8 cellular contexts compared by ENCODE assay signal in genomic region chr17:18546514-18547398, GRCh38.
DNase-seq lines count a peak whose midpoint lies in the region; ATAC-seq, FAIRE-seq and TF ChIP-seq lines count a peak whose summit lies in the region.
"Not testable (repeated sequence)": the region's sequence is repeated elsewhere in the genome, so short reads cannot be mapped to it uniquely, and the experiment has no call there.

No MANE protein-coding gene starts in this region.

- not testable (repeated sequence) for H2AFZ ChIP-seq in H1 (ENCODE audit: low read length)

- not testable (repeated sequence) for ATAC-seq in A549

- not testable (repeated sequence) for H3K4me1 Mint-ChIP-seq in nephron

- not testable (repeated sequence) for H3K9me3 ChIP-seq in A549; H1 (ENCODE audit: insufficient read depth in 2 of 2, low read depth in 1 of 2, low read length in 1 of 2); kidney (ENCODE audit: control insufficient read depth in 1 of 2, low read length in 2 of 2); liver (ENCODE audit: control insufficient read depth in 4 of 4, low read length in 3 of 4); transverse colon

- H2BK15ac ChIP-seq in H1 (ENCODE audit: low read length) = not testable (repeated sequence)

- FAIRE-seq in A549 (lab: Jason Lieb, UNC) (peak; percentile 72), H54 (lab: Jason Lieb, UNC) (peak; percentile 71), H1 (lab: Jason Lieb, UNC) (peak; percentile 84), kidney (lab: Jason Lieb, UNC) (peak; percentile 77)

- H4K8ac ChIP-seq in H1 (ENCODE audit: extremely low read depth, insufficient read depth, low read length) = not testable (repeated sequence)

- H3K9ac ChIP-seq in H1 (replicated peaks in 1 of 4; ENCODE audit: extremely low read depth in 1 of 4, low read depth in 3 of 4, low read length in 3 of 4); kidney (ENCODE audit: low read length in 2 of 2); liver (ENCODE audit: low read depth in 1 of 2, low read length in 2 of 2): not testable (repeated sequence)

- not testable (repeated sequence) for H3K4me2 ChIP-seq in A549; H1 (ENCODE audit: insufficient read depth in 1 of 2, low read depth in 2 of 2, low read length in 2 of 2)

- not testable (repeated sequence) for H3K79me1 ChIP-seq in H1 (ENCODE audit: low read depth, low read length)

- not testable (repeated sequence) for H3K36me3 Mint-ChIP-seq in nephron (ENCODE audit: low read depth)

- TF ChIP-seq POLR2A in A549 (IDR thresholded peaks at IDR 0.05; ENCODE audit: low read length); H54 (IDR thresholded peaks at IDR 0.05; ENCODE audit: low read depth, low read length); H1 (IDR thresholded peaks at IDR 0.05; ENCODE audit: control extremely low read depth in 1 of 2, low read depth in 2 of 2, low read length in 2 of 2); transverse colon (IDR thresholded peaks at IDR 0.05): not testable (repeated sequence)

- TF ChIP-seq RAD21 in A549 (conservative IDR thresholded peaks at IDR 0.05 in 1 of 2, IDR thresholded peaks at IDR 0.05 in 1 of 2); H1 (IDR thresholded peaks at IDR 0.05 in 1 of 2, conservative IDR thresholded peaks at IDR 0.05 in 1 of 2; ENCODE audit: low read depth in 2 of 2, low read length in 2 of 2); liver (IDR thresholded peaks at IDR 0.05): not testable (repeated sequence)

- TF ChIP-seq EP300 in A549 (IDR thresholded peaks at IDR 0.05); H1 (IDR thresholded peaks at IDR 0.05; ENCODE audit: borderline replicate concordance in 1 of 2, low read depth in 2 of 2, low read length in 2 of 2); transverse colon (IDR thresholded peaks at IDR 0.05; ENCODE audit: low read depth): not testable (repeated sequence)

- H3K27ac ChIP-seq in A549; H1 (ENCODE audit: low read depth, low read length); kidney (ENCODE audit: low read depth in 2 of 2, low read length in 2 of 2); liver (ENCODE audit: low read depth in 1 of 2, low read length in 2 of 2): not testable (repeated sequence)
- H3K27ac ChIP-seq in transverse colon = peak overlapping the region; percentile 47 to 62 (median 59)

- CTCF ChIA-PET in A549 (lab: Yijun Ruan, JAX); H1 (lab: Charles Lee; ENCODE audit: partially characterized antibody): not testable (repeated sequence)

- not testable (repeated sequence) for H3K4ac ChIP-seq in H1 (replicated peaks; ENCODE audit: insufficient read length, low read depth, low read length)

- not testable (repeated sequence) for H3K23me2 ChIP-seq in H1 (ENCODE audit: low read depth, low read length)

- not testable (repeated sequence) for H3K4me3 ChIP-seq in A549; Jurkat, Clone E6-1 (ENCODE audit: low read length); H1 (ENCODE audit: extremely low read depth in 1 of 4, insufficient read depth in 2 of 4, low read depth in 3 of 4, low read length in 4 of 4); kidney (ENCODE audit: low read length in 2 of 2); liver (ENCODE audit: low read depth in 1 of 3, low read length in 3 of 3); transverse colon

- not testable (repeated sequence) for H4K91ac ChIP-seq in H1 (replicated peaks; ENCODE audit: insufficient read length, low read length)

- intact Hi-C loops in kidney (cut with DNase I); transverse colon (cut with DNase I; ENCODE audit: low total_unique reads): not testable (repeated sequence)

- H4K5ac ChIP-seq in H1 (ENCODE audit: insufficient read length, low read depth, low read length) = not testable (repeated sequence)

- H3K27me3 Mint-ChIP-seq in nephron (ENCODE audit: low read depth) = not testable (repeated sequence)

- DNase-seq in A549 (ENCODE audit: low read depth in 1 of 2, low spot score in 1 of 2); H54 (ENCODE audit: insufficient read length, low spot score); H1 (ENCODE audit: low read depth in 1 of 2, low spot score in 2 of 2); kidney; transverse colon: not testable (repeated sequence)
- DNase-seq in Jurkat, Clone E6-1 (ENCODE audit: low read depth, low spot score) = peak; percentile 15

- not testable (repeated sequence) for H3K56ac ChIP-seq in H1 (replicated peaks; ENCODE audit: insufficient read length, low read depth, low read length)

- WGBS in A549 (ENCODE audit: missing lambda C conversion rate) = 80% methylated on average over 3 of the region's 3 CpGs
- WGBS in H1 (ENCODE audit: extremely low coverage in 1 of 2, insufficient coverage in 1 of 2, insufficient read length in 1 of 2, insufficient replicate concordance in 2 of 2, low coverage in 1 of 2, low lambda C conversion rate in 2 of 2, missing lambda C conversion rate in 1 of 2), 2 experiments = 83% methylated on average over 3 of the region's 3 CpGs; no CpG with 5 or more reads in 1 of the 2 experiments
- WGBS in liver = 77% methylated on average over 3 of the region's 3 CpGs
- 79% methylated on average over 3 of the region's 3 CpGs; no CpG with 5 or more reads in 1 of the 2 donors for WGBS in transverse colon (ENCODE audit: low coverage in 1 of 2), 2 donors

- H3K18ac ChIP-seq in H1 (ENCODE audit: extremely low read depth, low read length) = not testable (repeated sequence)

- not testable (repeated sequence) for H3K36me3 ChIP-seq in H1 (ENCODE audit: control insufficient read depth in 2 of 4, insufficient read depth in 4 of 4, low read length in 3 of 4); kidney (ENCODE audit: control insufficient read depth in 1 of 2, insufficient read depth in 2 of 2, low read length in 2 of 2); liver (ENCODE audit: control insufficient read depth in 4 of 4, insufficient read depth in 3 of 4, low read depth in 1 of 4, low read length in 3 of 4); transverse colon

- not testable (repeated sequence) for H3K9me3 Mint-ChIP-seq in nephron

- not testable (repeated sequence) for H3K27me3 ChIP-seq in H1 (replicated peaks in 1 of 4; ENCODE audit: control insufficient read depth in 3 of 4, extremely low read depth in 1 of 4, insufficient read depth in 3 of 4, low read length in 3 of 4); liver (ENCODE audit: control insufficient read depth in 4 of 4, insufficient read depth in 4 of 4, low read length in 3 of 4); transverse colon

- POLR2A ChIA-PET in A549 (lab: Yijun Ruan, JAX); H1 (lab: Charles Lee; ENCODE audit: partially characterized antibody): not testable (repeated sequence)

- H2AK5ac ChIP-seq in H1 (ENCODE audit: low read depth, low read length) = not testable (repeated sequence)

- not testable (repeated sequence) for TF ChIP-seq CTCF in A549 (IDR thresholded peaks at IDR 0.05); H1 (IDR thresholded peaks at IDR 0.05; ENCODE audit: control extremely low read depth in 1 of 3, insufficient read depth in 1 of 3, low read depth in 1 of 3, low read length in 3 of 3); kidney (IDR thresholded peaks at IDR 0.05; ENCODE audit: borderline replicate concordance, extremely low read depth, insufficient read depth); liver (IDR thresholded peaks at IDR 0.05; ENCODE audit: low read depth, low read length, missing input control); nephron (IDR thresholded peaks at IDR 0.05; ENCODE audit: unreplicated experiment in 3 of 3); transverse colon (IDR thresholded peaks at IDR 0.05)

- H2BK120ac ChIP-seq in H1 (replicated peaks; ENCODE audit: low read depth, low read length) = not testable (repeated sequence)

- not testable (repeated sequence) for H2BK20ac ChIP-seq in H1 (ENCODE audit: low read length)

- H3K79me2 ChIP-seq in H1 (ENCODE audit: control insufficient read depth in 1 of 2, insufficient read depth in 2 of 2, low read length in 2 of 2) = not testable (repeated sequence)

- in situ Hi-C loops in transverse colon (cut with MboI; ENCODE audit: low pct_ligation_motif_present in 1 of 4, low pct_unique_long_range_greater_than_20kb in 1 of 4, low sequenced_read_pairs in 3 of 4) = not testable (repeated sequence)

- H3K4me3 Mint-ChIP-seq in nephron = not testable (repeated sequence)

- not testable (repeated sequence) for H3K14ac ChIP-seq in H1 (ENCODE audit: insufficient read length)

- not testable (repeated sequence) for H3K23ac ChIP-seq in H1 (ENCODE audit: insufficient read length)

- not testable (repeated sequence) for H2BK12ac ChIP-seq in H1 (ENCODE audit: low read depth, low read length)

- peak overlapping the region in 2 of 3 experiments; percentile 50 to 60 for H3K27ac Mint-ChIP-seq in nephron

- H2BK5ac ChIP-seq in H1 (ENCODE audit: low read depth, low read length) = not testable (repeated sequence)

- H3K4me1 ChIP-seq in A549; H1 (replicated peaks in 1 of 4; ENCODE audit: control insufficient read depth in 3 of 4, insufficient read depth in 4 of 4, low read length in 3 of 4); kidney (ENCODE audit: control insufficient read depth in 1 of 2, insufficient read depth in 1 of 2, low read depth in 1 of 2, low read length in 2 of 2); liver (ENCODE audit: control insufficient read depth in 4 of 4, insufficient read depth in 4 of 4, low read length in 3 of 4); transverse colon: not testable (repeated sequence)

- not testable (repeated sequence) for H4K20me1 ChIP-seq in H1 (replicated peaks in 1 of 2; ENCODE audit: control insufficient read depth in 1 of 2, insufficient read depth in 2 of 2, low read length in 2 of 2)

TF ChIP-seq in liver, 16 proteins besides CTCF, POLR2A, EP300 and RAD21:
- TF ChIP-seq SP1 (IDR thresholded peaks at IDR 0.05) (peak; percentile 20), HNF4A (conservative IDR thresholded peaks at IDR 0.05) (peak; percentile 61 to 64)
